In the genomic region with DNA sequence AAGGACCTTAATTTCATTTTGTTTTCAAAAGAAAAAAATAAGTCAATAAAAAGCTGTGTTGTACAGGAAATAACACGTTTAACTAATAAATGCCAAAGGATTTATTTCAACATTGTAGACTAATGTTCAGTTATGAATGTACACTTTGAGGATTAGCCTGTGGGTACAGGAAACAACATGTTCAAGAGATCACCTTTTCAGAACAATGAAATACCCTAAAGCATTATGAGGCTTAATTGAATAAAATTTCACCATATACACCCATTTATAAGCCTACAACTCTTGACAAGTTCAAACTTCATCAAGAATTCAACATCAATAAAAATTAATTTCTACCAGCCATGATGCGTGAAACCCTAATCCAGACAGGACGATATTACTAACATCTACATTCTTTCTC, we compare ENCODE assay signal across 40 cellular contexts. TPM values are rescaled to one million over a fixed set of nuclear protein-coding genes. Genes with fewer than 3 reads are reported as not detected.
"Had no signal": no experiment of that assay in that cellular context is flagged by ENCODE, and none has a peak within 500 bp of the region (broad histone marks: within the 10 kb centered on the region; RNA-seq: fewer than 3 reads in every experiment).

No MANE protein-coding gene starts in this region.

- ATAC-seq: activated T-cell treated with anti-CD3 and anti-CD28 coated beads, Interleukin-2, amount 50 U/mL, for 72 hours; activated T-helper 17 cell treated with anti-CD3 and anti-CD28 coated beads, Interleukin-2, amount 50 U/mL, for 72 hours; PC-3 had no signal

- H3K36me3 Mint-ChIP-seq: activated naive CD8-positive, alpha-beta T cell treated with anti-CD3 and anti-CD28 coated beads for 36 hours had no signal

- H3K27ac Mint-ChIP-seq: activated CD4-positive, alpha-beta memory T cell treated with anti-CD3 and anti-CD28 coated beads, Interleukin-2, amount 10 ng/mL, durations not matched to agents 7 days and 5 days; activated naive CD8-positive, alpha-beta T cell treated with anti-CD3 and anti-CD28 coated beads for 36 hours; activated T-cell treated with anti-CD3 and anti-CD28 coated beads, Interleukin-2, amount 50 U/mL, for 72 hours; activated T-helper 17 cell treated with anti-CD3 and anti-CD28 coated beads, Interleukin-2, amount 50 U/mL, for 72 hours had no signal

- H3K9me3 Mint-ChIP-seq: activated CD4-positive, alpha-beta memory T cell treated with anti-CD3 and anti-CD28 coated beads, Interleukin-2, amount 10 ng/mL, durations not matched to agents 7 days and 5 days; activated naive CD8-positive, alpha-beta T cell treated with anti-CD3 and anti-CD28 coated beads for 36 hours; activated T-cell treated with anti-CD3 and anti-CD28 coated beads, Interleukin-2, amount 50 U/mL, for 72 hours; activated T-helper 17 cell treated with anti-CD3 and anti-CD28 coated beads, Interleukin-2, amount 50 U/mL, for 72 hours had no signal

- H3K4me1 Mint-ChIP-seq: activated CD4-positive, alpha-beta memory T cell treated with anti-CD3 and anti-CD28 coated beads, Interleukin-2, amount 10 ng/mL, durations not matched to agents 7 days and 5 days; activated naive CD8-positive, alpha-beta T cell treated with anti-CD3 and anti-CD28 coated beads for 36 hours; activated T-helper 17 cell treated with anti-CD3 and anti-CD28 coated beads, Interleukin-2, amount 50 U/mL, for 72 hours had no signal

- H3K36me3 ChIP-seq: brain microvascular endothelial cell, MG63, Peyer's patch, WERI-Rb-1 had no signal

- DNase-seq: activated CD4-positive, alpha-beta memory T cell treated with anti-CD3 and anti-CD28 coated beads, Interleukin-2, amount 10 ng/mL, durations not matched to agents 7 days and 5 days; activated CD4-positive, alpha-beta T cell treated with anti-CD3 and anti-CD28 coated beads for 1 hour; activated CD4-positive, alpha-beta T cell treated with anti-CD3 and anti-CD28 coated beads for 48 hours; activated CD4-positive, CD25-positive, alpha-beta regulatory T cell; activated effector memory CD4-positive, alpha-beta T cell treated with anti-CD3 and anti-CD28 coated beads, Interleukin-2, amount 50 U/mL, for 16 hours; activated naive CD4-positive, alpha-beta T cell; activated naive CD4-positive, alpha-beta T cell treated with anti-CD3 and anti-CD28 coated beads, Interleukin-2, amount 50 U/mL, for 16 hours; activated naive CD8-positive, alpha-beta T cell treated with anti-CD3 and anti-CD28 coated beads for 36 hours; activated T-cell treated with anti-CD3 and anti-CD28 coated beads, Interleukin-2, amount 50 U/mL, for 1 hour; activated T-cell treated with anti-CD3 and anti-CD28 coated beads, Interleukin-2, amount 50 U/mL, for 72 hours; amniotic stem cell; aorta; brain microvascular endothelial cell; Kasumi-1; KG1; MG63; NCI-H1048; NCI-H1105 treated with DMSO at 0.1 percent for 48 hours; NCI-H1436; NCI-H1694; NCI-H1930; NCI-H2081 treated with DMSO at 0.1 percent for 48 hours; NCI-H226; NCI-H446 treated with DMSO at 0.1 percent for 48 hours; NCI-H524; NCI-H69; NCI-H82; NK-92 treated with Interleukin-12 subunit alpha and Interleukin-12 subunit beta, amount 100 ng/mL, for 24 hours; PC-3; Peyer's patch; Right ventricle myocardium superior; RPMI8226; SW 1271; T-helper 1 cell; T-helper 2 cell; T-helper 9 cell; WERI-Rb-1 had no signal

- H3K4me3 Mint-ChIP-seq: activated CD4-positive, alpha-beta memory T cell treated with anti-CD3 and anti-CD28 coated beads, Interleukin-2, amount 10 ng/mL, durations not matched to agents 7 days and 5 days; activated naive CD8-positive, alpha-beta T cell treated with anti-CD3 and anti-CD28 coated beads for 36 hours; activated T-cell treated with anti-CD3 and anti-CD28 coated beads, Interleukin-2, amount 50 U/mL, for 72 hours; activated T-helper 17 cell treated with anti-CD3 and anti-CD28 coated beads, Interleukin-2, amount 50 U/mL, for 72 hours had no signal

- H3K4me1 ChIP-seq: Peyer's patch had no signal

- H3K27me3 Mint-ChIP-seq: activated CD4-positive, alpha-beta memory T cell treated with anti-CD3 and anti-CD28 coated beads, Interleukin-2, amount 10 ng/mL, durations not matched to agents 7 days and 5 days; activated T-helper 17 cell treated with anti-CD3 and anti-CD28 coated beads, Interleukin-2, amount 50 U/mL, for 72 hours had no signal

- H3K27ac ChIP-seq: brain microvascular endothelial cell, Peyer's patch, WERI-Rb-1 had no signal

- H3K27me3 ChIP-seq: brain microvascular endothelial cell, MG63, Peyer's patch had no signal

- H3K4me3 ChIP-seq: MG63, Peyer's patch had no signal

RNA-seq across cellular contexts. Expression of a gene that starts 56.6 kb away (rescaled TPM):
- total RNA-seq: activated CD4-positive, alpha-beta memory T cell treated with anti-CD3 and anti-CD28 coated beads, Interleukin-2, amount 10 ng/mL, durations not matched to agents 7 days and 5 days; activated CD8-positive, alpha-beta memory T cell treated with anti-CD3 and anti-CD28 coated beads for 36 hours; cardiac septum; PC-3; Right ventricle myocardium superior had no signal
- polyA plus RNA-seq: aorta had no signal
